In genomic region chr5:127011151-127011550, GRCh38 we compare ENCODE assay signal across 13 cellular contexts. TPM values are rescaled to one million over a fixed set of nuclear protein-coding genes. Genes with fewer than 3 reads are reported as not detected.
DNase-seq lines count a peak whose midpoint lies in the region; ATAC-seq, FAIRE-seq and TF ChIP-seq lines count a peak whose summit lies in the region.
"Had no signal": no experiment of that assay in that cellular context is flagged by ENCODE, and none has a peak within 500 bp of the region (broad histone marks: within the 10 kb centered on the region; RNA-seq: fewer than 3 reads in every experiment).

No MANE protein-coding gene starts in this region.

- intact Hi-C loops in activated naive CD4-positive, alpha-beta T cell treated with anti-CD3 and anti-CD28 coated beads for 36 hours (cut with micrococcal nuclease) = no loop called here

- 35% methylated on average over 4 of the region's 4 CpGs for WGBS in smooth muscle cell (ENCODE audit: low lambda C conversion rate)

- no peaks in the 10 kb centered on the region for H4K20me1 ChIP-seq in fibroblast of lung (ENCODE audit: control insufficient read depth, extremely low read depth, insufficient read depth, low read length)
- H4K20me1 ChIP-seq in smooth muscle cell (ENCODE audit: low read depth) = no peaks in the 10 kb centered on the region

- no peak overlapping the region for H3K4me2 ChIP-seq in fibroblast of lung (ENCODE audit: extremely low read depth, insufficient read depth, low read length)
- peak overlapping the region; percentile 56 for H3K4me2 ChIP-seq in smooth muscle cell

- H3K4me1 ChIP-seq in fibroblast of lung (ENCODE audit: control insufficient read depth, extremely low read depth, insufficient read depth, low read length) = peaks cover 9% of the 10 kb centered on the region
- peaks cover 3% of the 10 kb centered on the region for H3K4me1 ChIP-seq in smooth muscle cell (ENCODE audit: low read depth)

- no peaks in the 10 kb centered on the region for H3K27me3 Mint-ChIP-seq in activated naive CD4-positive, alpha-beta T cell treated with anti-CD3 and anti-CD28 coated beads for 36 hours (ENCODE audit: low read depth)
- H3K27me3 Mint-ChIP-seq: activated B cell treated with CpG ODN at 0.5 μM for 24 hours had no signal

- H3F3A ChIP-seq in smooth muscle cell (ENCODE audit: low read depth) = no peaks in the 10 kb centered on the region

- ATAC-seq in HG03571 (IDR thresholded peaks at IDR 0.05; ENCODE audit: unreplicated experiment) (no peak), GM21367 (IDR thresholded peaks at IDR 0.05; ENCODE audit: unreplicated experiment) (no peak)

- no peak overlapping the region for H3K27ac ChIP-seq in RWPE1
- H3K27ac ChIP-seq in fibroblast of lung (ENCODE audit: insufficient read depth, low read length) = no peak overlapping the region
- peak overlapping the region; percentile 64 for H3K27ac ChIP-seq in smooth muscle cell (ENCODE audit: low read depth)

- no peak for DNase-seq in activated naive CD4-positive, alpha-beta T cell treated with anti-CD3 and anti-CD28 coated beads for 36 hours
- no peak for DNase-seq in activated naive CD4-positive, alpha-beta T cell (lab: John Stamatoyannopoulos, UW)
- DNase-seq in RWPE1 (ENCODE audit: low spot score) = peak; percentile 27
- DNase-seq in fibroblast of lung (ENCODE audit: low read depth in 2 of 2) = peak; percentile 34 to 99
- no peak for DNase-seq in smooth muscle cell (lab: John Stamatoyannopoulos, UW; ENCODE audit: unreplicated experiment)
- no peak for DNase-seq in HTR-8/SVneo (ENCODE audit: insufficient read length, low spot score)
- DNase-seq: activated B cell treated with CpG ODN at 0.5 μM for 24 hours, KG1, NCI-H2227 treated with DMSO at 0.1 percent for 48 hours, SHP77 had no signal

- no peaks in the 10 kb centered on the region for H3K36me3 Mint-ChIP-seq in activated naive CD4-positive, alpha-beta T cell treated with anti-CD3 and anti-CD28 coated beads for 36 hours (ENCODE audit: low read depth)

- H3K36me3 ChIP-seq in fibroblast of lung (ENCODE audit: control insufficient read depth, insufficient read depth, low read length) (no peaks in the 10 kb centered on the region), smooth muscle cell (ENCODE audit: low read depth) (no peaks in the 10 kb centered on the region)

- H3K9me3 ChIP-seq in fibroblast of lung (ENCODE audit: control insufficient read depth, insufficient read depth, low read depth, low read length) = no peaks in the 10 kb centered on the region
- no peaks in the 10 kb centered on the region for H3K9me3 ChIP-seq in smooth muscle cell (replicated peaks; ENCODE audit: low read depth)

- H3K27me3 ChIP-seq in fibroblast of lung (ENCODE audit: control insufficient read depth, insufficient read depth, low read length) (no peaks in the 10 kb centered on the region), smooth muscle cell (ENCODE audit: low read depth) (no peaks in the 10 kb centered on the region)

- H3K9ac ChIP-seq in fibroblast of lung (ENCODE audit: insufficient read depth, low read length) = no peak overlapping the region
- H3K9ac ChIP-seq in smooth muscle cell (ENCODE audit: low read depth) = peak overlapping the region; percentile 8

- H3K9me3 Mint-ChIP-seq in activated naive CD4-positive, alpha-beta T cell treated with anti-CD3 and anti-CD28 coated beads for 36 hours = no peaks in the 10 kb centered on the region
- H3K9me3 Mint-ChIP-seq: activated B cell treated with CpG ODN at 0.5 μM for 24 hours had no signal

- no peak overlapping the region for H3K4me3 Mint-ChIP-seq in activated naive CD4-positive, alpha-beta T cell treated with anti-CD3 and anti-CD28 coated beads for 36 hours

- TF ChIP-seq CTCF in RWPE1 (conservative IDR thresholded peaks at IDR 0.05; ENCODE audit: low read depth) (no peak), fibroblast of lung (conservative IDR thresholded peaks at IDR 0.05 in 1 of 2, IDR thresholded peaks at IDR 0.05 in 1 of 2; ENCODE audit: low read depth in 1 of 2, low read length in 2 of 2) (no peak), smooth muscle cell (IDR thresholded peaks at IDR 0.05; ENCODE audit: borderline replicate concordance, insufficient read depth, poor library complexity, severe bottlenecking) (no peak)

- no peak for FAIRE-seq in HTR-8/SVneo (lab: Jason Lieb, UNC)
- FAIRE-seq: A204.1 had no signal

- peaks cover 57% of the 10 kb centered on the region for H3K4me1 Mint-ChIP-seq in activated naive CD4-positive, alpha-beta T cell treated with anti-CD3 and anti-CD28 coated beads for 36 hours (ENCODE audit: low read depth)

- CTCF ChIA-PET in activated naive CD4-positive, alpha-beta T cell treated with anti-CD3 and anti-CD28 coated beads for 36 hours (lab: Charles Lee) = interaction anchor here (1.0 kb wide), 1 partner anchor 42 kb away, joined by 3 read pairs; no protein-coding TSS in a partner anchor
- CTCF ChIA-PET in RWPE1 (lab: Yijun Ruan, JAX) = interaction anchor here (0.8 kb wide), 1 partner anchor 41 kb away, joined by 3 read pairs; no protein-coding TSS in a partner anchor

- H3K79me2 ChIP-seq in fibroblast of lung (ENCODE audit: control insufficient read depth, insufficient read depth, low read length) = peaks cover 4% of the 10 kb centered on the region
- H3K79me2 ChIP-seq in smooth muscle cell (ENCODE audit: low read depth) = peaks cover 12% of the 10 kb centered on the region

- POLR2A ChIA-PET in RWPE1 (lab: Yijun Ruan, JAX; ENCODE audit: low non-redundant PET) = no interaction called here

- H3K4me3 ChIP-seq in fibroblast of lung (replicated peaks in 1 of 4; ENCODE audit: control extremely low read depth in 1 of 4, insufficient read depth in 1 of 4, low read depth in 3 of 4, low read length in 4 of 4) (no peak overlapping the region), smooth muscle cell (no peak overlapping the region)

- H3K27ac Mint-ChIP-seq in activated naive CD4-positive, alpha-beta T cell treated with anti-CD3 and anti-CD28 coated beads for 36 hours = peak overlapping the region; percentile 78

- no peak overlapping the region for H2AFZ ChIP-seq in fibroblast of lung (ENCODE audit: low read length)
- no peak overlapping the region for H2AFZ ChIP-seq in smooth muscle cell (ENCODE audit: low read depth)

RNA-seq across cellular contexts. Expression of gene MARCHF3, which starts 19.2 kb away (rescaled TPM):
- 10 to 100 TPM; 11.8 TPM for total RNA-seq in activated naive CD4-positive, alpha-beta T cell treated with anti-CD3 and anti-CD28 coated beads for 36 hours
- total RNA-seq in fibroblast of lung (8.7 and 11.6 TPM in 2 replicates), smooth muscle cell (6.7 and 30.8 TPM in 2 replicates)
- polyA plus RNA-seq in fibroblast of lung (8.6 and 15.2 TPM in 2 replicates), smooth muscle cell (16.8 and 17.8 TPM in 2 replicates)
- polyA plus RNA-seq in fibroblast of lung (2012) = 4.8 and 10.6 TPM in 2 replicates
- 30.7 and 36.6 TPM in 2 replicates for polyA minus RNA-seq in fibroblast of lung (ENCODE audit: low replicate concordance)

Comparison
In these comparisons a context has a peak if more than half of its experiments do, and no peak if none do; other contexts are left out.
1. DNase-seq: peak in RWPE1 (single experiment) and fibroblast of lung (2 of 2); none in activated naive CD4-positive, alpha-beta T cell treated with anti-CD3 and anti-CD28 coated beads for 36 hours (single experiment), activated naive CD4-positive, alpha-beta T cell (0 of 4), smooth muscle cell (single experiment) and HTR-8/SVneo (single experiment).